1 cellular context compared by ENCODE assay signal in genomic region chr17:50501054-50501453, GRCh38.
TF ChIP-seq lines count a peak whose summit lies in the region.

No MANE protein-coding gene starts in this region.

TF ChIP-seq in liver, 16 proteins besides CTCF, POLR2A, EP300 and RAD21 (continued from another document):
- no peak for TF ChIP-seq SP1 (IDR thresholded peaks at IDR 0.05)
TF ChIP-seq in liver: peak in this region for 2.
